ENCODE assay signal across 8 cellular contexts in the genomic region with DNA sequence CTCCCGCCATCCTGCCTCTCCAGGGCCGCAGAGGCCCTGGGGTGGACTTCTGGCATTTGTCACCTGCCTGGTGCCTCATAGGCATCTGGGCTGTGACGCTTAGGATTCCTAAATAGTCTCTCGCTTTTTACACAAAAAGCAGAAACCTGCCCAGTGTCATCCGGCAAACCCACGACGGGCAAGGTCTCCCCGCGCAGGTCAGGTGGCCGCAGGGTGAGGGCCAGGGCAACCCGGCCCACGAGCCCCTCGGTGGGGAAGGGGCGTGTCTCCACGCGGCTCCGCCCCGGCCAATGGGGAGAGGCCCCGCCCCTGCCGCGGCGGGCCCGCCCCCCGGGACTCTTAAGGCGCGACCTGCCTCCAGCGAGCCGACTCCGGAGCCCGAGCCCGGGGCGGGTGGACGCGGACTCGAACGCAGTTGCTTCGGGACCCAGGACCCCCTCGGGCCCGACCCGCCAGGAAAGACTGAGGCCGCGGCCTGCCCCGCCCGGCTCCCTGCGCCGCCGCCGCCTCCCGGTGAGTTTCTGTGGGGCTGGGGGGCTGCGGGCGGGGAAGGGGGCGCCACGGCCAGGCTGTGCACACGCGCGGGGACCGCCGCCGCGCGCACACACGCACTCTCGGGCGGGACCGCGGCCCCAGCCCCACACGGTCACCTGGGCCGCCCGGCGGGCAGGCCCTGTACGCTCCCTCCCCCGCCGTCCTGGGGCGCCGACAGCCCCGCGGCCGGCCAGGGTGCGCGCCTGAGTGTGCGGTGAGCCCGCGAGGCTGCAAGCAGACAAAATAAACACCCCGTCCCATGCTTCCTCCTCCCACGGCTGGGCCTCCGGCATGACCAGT. TPM values are rescaled to one million over a fixed set of nuclear protein-coding genes. Genes with fewer than 3 reads are reported as not detected.
A peak's percentile ranks its signal among the peaks of the same experiment; 100 is the strongest.
DNase-seq lines count a peak whose midpoint lies in the region; ATAC-seq lines count a peak whose summit lies in the region.

A gene (plus strand): TSS at position 368 of the 834 bp plus-strand sequence. CDS start 9,030 bp downstream, outside the sequence.

- no peaks in the 10 kb centered on the region for H3K9me3 ChIP-seq in HUES48 (ENCODE audit: control insufficient read depth, insufficient read depth, low read length)

- H3K27me3 Mint-ChIP-seq in activated CD4-positive, alpha-beta T cell treated with anti-CD3 and anti-CD28 coated beads, Interleukin-2, amount 10 ng/mL, durations not matched to agents 24 days and 14 days: no peaks in the 10 kb centered on the region

- peak within 1 kb of the TSS; percentile 69 for H3K4me3 ChIP-seq in HUES48 (ENCODE audit: low read depth, low read length)

- no peak within 1 kb of the TSS for H3K27ac Mint-ChIP-seq in activated CD4-positive, alpha-beta T cell treated with anti-CD3 and anti-CD28 coated beads, Interleukin-2, amount 10 ng/mL, durations not matched to agents 24 days and 14 days

- peaks cover 2% of the 10 kb centered on the region for H3K36me3 Mint-ChIP-seq in activated CD4-positive, alpha-beta T cell treated with anti-CD3 and anti-CD28 coated beads, Interleukin-2, amount 10 ng/mL, durations not matched to agents 24 days and 14 days (ENCODE audit: low read depth)

- ATAC-seq in GM18867 (IDR thresholded peaks at IDR 0.05; ENCODE audit: unreplicated experiment) (peak; percentile 58), HG03342 (IDR thresholded peaks at IDR 0.05; ENCODE audit: unreplicated experiment) (no peak), GM21528 (IDR thresholded peaks at IDR 0.05; ENCODE audit: low FRiP score, unreplicated experiment) (no peak)

- peaks cover 37% of the 10 kb centered on the region for H3K4me1 ChIP-seq in HUES48 (ENCODE audit: control insufficient read depth, insufficient read depth, low read length)

- peak; percentile 92 for DNase-seq in activated CD4-positive, alpha-beta T cell treated with anti-CD3 and anti-CD28 coated beads, Interleukin-2, amount 10 ng/mL, durations not matched to agents 24 days and 14 days
- DNase-seq in left kidney (ENCODE audit: low read depth, low spot score): peak; percentile 90
- DNase-seq in stimulated activated CD4-positive, alpha-beta T cell treated with anti-CD3 and anti-CD28 coated beads, Interleukin-1b, Interleukin-23, amount 100 ng/mL, for 48 hours: peak; percentile 68

- H3K27me3 ChIP-seq in HUES48 (ENCODE audit: control insufficient read depth, insufficient read depth, low read length): no peaks in the 10 kb centered on the region

- peak within 1 kb of the TSS; percentile 68 for H3K4me3 Mint-ChIP-seq in activated CD4-positive, alpha-beta T cell treated with anti-CD3 and anti-CD28 coated beads, Interleukin-2, amount 10 ng/mL, durations not matched to agents 24 days and 14 days

- no peak within 1 kb of the TSS for H3K9ac ChIP-seq in HUES48 (ENCODE audit: low read depth, low read length)

- H3K27ac ChIP-seq in HUES48 (ENCODE audit: low read depth, low read length): peak within 1 kb of the TSS; percentile 51
- H3K27ac ChIP-seq in cingulate gyrus (ENCODE audit: low read depth, low read length): peak within 1 kb of the TSS; percentile 76

- peaks cover 3% of the 10 kb centered on the region; the same call in 1 of the 2 replicates for H3K36me3 ChIP-seq in HUES48 (ENCODE audit: control insufficient read depth, insufficient read depth, low read length)

- no peaks in the 10 kb centered on the region for H3K9me3 Mint-ChIP-seq in activated CD4-positive, alpha-beta T cell treated with anti-CD3 and anti-CD28 coated beads, Interleukin-2, amount 10 ng/mL, durations not matched to agents 24 days and 14 days

- intact Hi-C loops in activated CD4-positive, alpha-beta T cell treated with anti-CD3 and anti-CD28 coated beads, Interleukin-2, amount 10 ng/mL, durations not matched to agents 24 days and 14 days (cut with micrococcal nuclease): loop anchor here (5.0 kb wide), 1 partner anchor 46 kb away; a partner anchor contains a TSS

- H3K4me1 Mint-ChIP-seq in activated CD4-positive, alpha-beta T cell treated with anti-CD3 and anti-CD28 coated beads, Interleukin-2, amount 10 ng/mL, durations not matched to agents 24 days and 14 days: no peaks in the 10 kb centered on the region

RNA-seq across cellular contexts. Expression of the gene that starts here (rescaled TPM):
- 0.16 TPM in 1 of 2 replicates, not detected in the other for total RNA-seq in activated CD4-positive, alpha-beta T cell treated with anti-CD3 and anti-CD28 coated beads, Interleukin-2, amount 10 ng/mL, durations not matched to agents 24 days and 14 days

Comparison
In these comparisons a context has a peak if more than half of its experiments do, and no peak if none do; other contexts are left out.
1. Peak in DNase-seq in activated CD4-positive, alpha-beta T cell treated with anti-CD3 and anti-CD28 coated beads, Interleukin-2, amount 10 ng/mL, durations not matched to agents 24 days and 14 days; RNA of the gene not detected or under 1 TPM.